8 cellular contexts compared by ENCODE assay signal in the genomic region with DNA sequence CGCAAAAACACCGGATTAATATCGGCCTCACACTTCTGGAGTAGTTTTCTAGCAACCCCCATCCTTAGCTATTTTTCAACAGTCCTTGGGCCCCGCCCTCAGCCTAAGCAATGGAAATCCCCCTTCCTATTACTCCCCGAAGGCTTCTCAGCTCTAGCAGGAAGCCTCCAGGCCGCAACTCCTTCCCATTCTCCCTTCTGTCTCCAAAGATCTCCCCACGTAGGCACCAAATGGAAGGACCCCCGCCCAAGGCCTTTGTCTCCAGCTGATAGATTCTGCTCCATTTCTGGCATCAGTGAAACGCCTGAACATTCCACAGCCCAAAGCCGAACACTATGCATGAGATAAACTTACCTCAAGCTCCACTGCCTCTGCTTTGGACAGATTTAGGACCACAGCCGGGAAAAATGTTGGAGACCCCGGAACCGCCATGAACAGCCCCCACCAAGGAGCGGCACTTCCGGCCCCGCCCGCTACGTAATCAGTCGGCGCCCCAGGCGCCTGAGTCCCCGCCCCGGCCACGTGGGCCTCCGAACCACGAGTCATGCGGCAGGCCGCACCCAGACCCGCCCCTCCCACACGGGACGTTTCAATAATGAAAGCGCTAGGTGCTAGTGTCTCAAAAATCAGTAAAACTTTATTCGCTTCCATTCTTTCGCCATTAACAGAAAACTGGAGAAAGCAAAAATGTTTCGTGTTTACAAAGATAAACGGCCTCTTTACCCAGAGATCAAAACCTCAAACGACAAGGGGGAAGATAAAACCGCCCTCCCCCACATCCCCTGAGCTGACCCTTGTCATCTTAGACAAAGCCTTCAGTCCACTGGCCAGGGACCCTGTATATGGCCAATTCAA.
A peak's percentile ranks its signal among the peaks of the same experiment; 100 is the strongest.
DNase-seq lines count a peak whose midpoint lies in the region; ATAC-seq and TF ChIP-seq lines count a peak whose summit lies in the region.

A gene (minus strand): TSS at position 468 of the 855 bp plus-strand sequence. CDS start 611 bp downstream, outside the sequence.

- DNase-seq in AG10803 (ENCODE audit: low read depth) (peak; percentile 89), NCI-H345 (lab: John Stamatoyannopoulos, UW) (peak; percentile 95), iris pigment epithelial cell (ENCODE audit: low read depth) (peak; percentile 93)
- DNase-seq in activated CD4-positive, CD25-positive, alpha-beta regulatory T cell treated with anti-CD3 and anti-CD28 coated beads, Interleukin-2, amount 50 U/mL, for 16 hours (ENCODE audit: low read depth, low spot score), result peak; percentile 94
- peak; percentile 93 for DNase-seq in central memory CD4-positive, alpha-beta T cell
- DNase-seq in stimulated activated CD4-positive, alpha-beta T cell treated with anti-CD3 and anti-CD28 coated beads, Interleukin-12 subunit alpha, Interleukin-12 subunit beta, amount 100 ng/mL, for 24 hours (ENCODE audit: low read depth in 2 of 2), result peak; percentile 90 to 95

- H3K4me3 ChIP-seq in AG10803 (ENCODE audit: low read length), result peak within 1 kb of the TSS; percentile 68

- no peak for TF ChIP-seq CTCF in AG10803 (conservative IDR thresholded peaks at IDR 0.05; ENCODE audit: low read length)

- ATAC-seq in GM19025 (IDR thresholded peaks at IDR 0.05; ENCODE audit: low read depth, unreplicated experiment) (peak; percentile 88), HG03280 (IDR thresholded peaks at IDR 0.05; ENCODE audit: unreplicated experiment) (peak; percentile 97)

Comparison
In these comparisons a context has a peak if more than half of its experiments do, and no peak if none do; other contexts are left out.
1. Peak in every context shown above with its lines: DNase-seq, ATAC-seq and H3K4me3 ChIP-seq.